8 cellular contexts compared by ENCODE assay signal in the genomic region with DNA sequence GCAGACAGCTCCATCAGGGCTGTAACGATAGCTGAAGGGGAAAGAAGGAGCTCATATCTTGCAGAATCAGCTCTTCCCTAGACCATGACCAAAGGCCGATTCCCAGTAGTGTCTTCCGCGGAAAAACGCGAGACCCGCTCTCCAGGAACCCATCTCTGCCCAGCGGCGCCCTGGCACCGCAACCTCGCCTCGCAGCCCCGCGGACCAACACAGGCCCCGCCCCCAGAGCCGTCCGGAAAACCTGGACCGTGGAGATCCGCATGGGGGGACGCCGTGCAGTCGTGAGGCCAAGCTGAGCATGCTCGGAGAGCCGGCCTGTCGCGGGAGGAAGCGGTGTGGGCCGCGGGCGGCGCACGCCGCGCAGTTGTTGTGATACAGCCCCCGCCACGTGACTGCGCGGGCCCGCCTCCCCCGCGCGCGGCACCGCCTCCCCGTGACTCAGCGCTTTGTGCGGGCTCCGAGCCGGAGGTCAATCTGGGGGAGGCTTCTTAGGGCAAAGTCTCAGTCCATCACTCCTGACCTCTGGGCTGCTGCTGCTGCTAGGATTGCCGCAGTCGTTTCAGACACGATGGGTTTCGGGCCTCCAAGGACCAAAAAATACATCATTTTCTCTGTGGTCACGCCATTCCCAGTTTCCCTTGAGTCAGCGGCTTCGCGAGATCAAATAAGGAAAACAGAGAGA. TPM values are rescaled to one million over a fixed set of nuclear protein-coding genes. Genes with fewer than 3 reads are reported as not detected.
A peak's percentile ranks its signal among the peaks of the same experiment; 100 is the strongest.
DNase-seq lines count a peak whose midpoint lies in the region; ATAC-seq, FAIRE-seq and TF ChIP-seq lines count a peak whose summit lies in the region.

No MANE protein-coding gene starts in this region.

- H3K36me3 ChIP-seq in BE2C: peaks cover 3% of the 10 kb centered on the region; the same call in 1 of the 2 replicates

- peak; percentile 78 for ATAC-seq in HG03442 (IDR thresholded peaks at IDR 0.05; ENCODE audit: unreplicated experiment)

- DNase-seq in BE2C (peak; percentile 97), GM19239 (ENCODE audit: insufficient read length, low spot score) (peak; percentile 87), NCI-H524 (lab: John Stamatoyannopoulos, UW) (peak; percentile 83 to 92), coronary artery (ENCODE audit: low spot score) (peak; percentile 99), left kidney (ENCODE audit: low read depth, low spot score) (peak; percentile 98)
- peak; percentile 94 for DNase-seq in activated CD4-positive, alpha-beta T cell treated with anti-CD3 and anti-CD28 coated beads for 48 hours
- peak; percentile 92 for DNase-seq in stimulated activated CD4-positive, alpha-beta T cell treated with anti-CD3 and anti-CD28 coated beads, Interleukin-1b, Interleukin-23, amount 100 ng/mL, for 48 hours

- peak overlapping the region; percentile 74 to 90 for H3K27ac ChIP-seq in coronary artery

- no peaks in the 10 kb centered on the region for H3K27me3 ChIP-seq in BE2C

- TF ChIP-seq CTCF in BE2C (IDR thresholded peaks at IDR 0.05; ENCODE audit: low read depth, low read length) (no peak), coronary artery (IDR thresholded peaks at IDR 0.05) (no peak)

- H3K4me3 ChIP-seq in BE2C (ENCODE audit: low read depth, low read length): peak overlapping the region; percentile 68
- H3K4me3 ChIP-seq in coronary artery: peak overlapping the region; percentile 76

- no peaks in the 10 kb centered on the region for H3K9me3 ChIP-seq in BE2C

- peak; percentile 64 for FAIRE-seq in GM19239 (lab: Jason Lieb, UNC)

- no peaks in the 10 kb centered on the region for H3K4me1 ChIP-seq in BE2C

RNA-seq across cellular contexts. Expression of gene GCLC, which starts 3.1 kb away (rescaled TPM):
- 26.9 TPM for polyA plus RNA-seq in BE2C (2012; ENCODE audit: insufficient read depth, insufficient read length, low read depth)

Comparison
In these comparisons a context has a peak if more than half of its experiments do, and no peak if none do; other contexts are left out.
1. Peak in every context shown above with its lines: DNase-seq, ATAC-seq, H3K4me3 ChIP-seq and H3K27ac ChIP-seq.